Comparison of ENCODE assay signal across 29 cellular contexts in the genomic region with DNA sequence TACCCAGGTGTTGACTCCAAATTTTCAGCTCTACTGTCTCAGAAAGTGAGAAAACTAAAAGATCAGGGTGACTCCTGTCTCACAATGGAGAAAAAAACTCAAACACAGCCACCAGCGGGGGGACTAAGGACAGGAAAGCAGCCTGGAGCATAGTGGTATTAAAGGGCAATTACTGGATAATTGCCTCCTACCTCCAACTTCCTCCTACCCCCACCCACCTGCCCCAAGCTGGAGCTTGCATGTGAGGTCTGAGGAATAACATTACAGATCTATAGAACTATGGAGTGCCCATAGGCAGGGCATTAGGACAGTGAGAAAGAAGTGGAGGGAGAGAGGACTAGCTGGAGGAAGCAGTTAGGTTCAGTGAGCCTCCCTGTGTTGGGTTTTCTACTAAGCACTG. TPM values are rescaled to one million over a fixed set of nuclear protein-coding genes. Genes with fewer than 3 reads are reported as not detected.
DNase-seq lines count a peak whose midpoint lies in the region; ATAC-seq and TF ChIP-seq lines count a peak whose summit lies in the region.
"Had no signal": no experiment of that assay in that cellular context is flagged by ENCODE, and none has a peak within 500 bp of the region (broad histone marks: within the 10 kb centered on the region; RNA-seq: fewer than 3 reads in every experiment).

No MANE protein-coding gene starts in this region.

- no peaks in the 10 kb centered on the region for H3F3A ChIP-seq in Loucy (ENCODE audit: low read depth)

- CTCF ChIA-PET in OCI-LY7 (lab: Charles Lee; ENCODE audit: unreplicated experiment) = interaction anchor here (0.6 to 1.6 kb wide), 2 partner anchors 50 to 51 kb away, joined by 3 to 4 read pairs; partner anchors contain the start of gene MSL2

- H3K9me2 ChIP-seq in Loucy (replicated peaks; ENCODE audit: low read depth, low read length) = no peaks in the 10 kb centered on the region
- H3K9me2 ChIP-seq in OCI-LY7 (ENCODE audit: insufficient read depth, low read length) = no peaks in the 10 kb centered on the region

- H3K36me3 ChIP-seq in Loucy (ENCODE audit: insufficient read depth, low read length) (no peaks in the 10 kb centered on the region), OCI-LY7 (ENCODE audit: insufficient read depth, low read length) (no peaks in the 10 kb centered on the region)
- H3K36me3 ChIP-seq: colonic mucosa, heart left ventricle had no signal

- peaks cover 19% of the 10 kb centered on the region for H3K4me1 Mint-ChIP-seq in neural crest cell

- POLR2A ChIA-PET in OCI-LY7 (lab: Charles Lee) = interaction anchor here (0.6 to 6.6 kb wide), 3 partner anchors 9 to 92 kb away, joined by 4 to 73 read pairs (median 9); partner anchors contain the start of gene MSL2

- H3K27me3 ChIP-seq in Loucy (ENCODE audit: insufficient read depth, low read length, poor library complexity, severe bottlenecking) = no peaks in the 10 kb centered on the region
- H3K27me3 ChIP-seq: colonic mucosa, heart left ventricle had no signal

- ATAC-seq in left colon (no peak), HG03139 (IDR thresholded peaks at IDR 0.05; ENCODE audit: unreplicated experiment) (no peak), omental fat pad (ENCODE audit: low FRiP score) (no peak)
- ATAC-seq: effector memory CD8-positive, alpha-beta T cell; esophagus mucosa; HCT116; heart left ventricle; sciatic nerve; stimulated activated effector memory CD8-positive, alpha-beta T cell treated with anti-CD3 and anti-CD28 coated beads, Interleukin-12 subunit alpha, Interleukin-12 subunit beta, amount 100 ng/mL, for 72 hours had no signal

- H2AFZ ChIP-seq in Loucy (ENCODE audit: low read length) = peak overlapping the region; percentile 42
- H2AFZ ChIP-seq in OCI-LY7 (ENCODE audit: low read length) = peak overlapping the region; percentile 50

- TF ChIP-seq CTCF in Loucy (conservative IDR thresholded peaks at IDR 0.05; ENCODE audit: low read length) (no peak), OCI-LY7 (conservative IDR thresholded peaks at IDR 0.05; ENCODE audit: low read length) (no peak), neural crest cell (conservative IDR thresholded peaks at IDR 0.05) (no peak), omental fat pad (IDR thresholded peaks at IDR 0.05) (no peak)

- H3K4me2 ChIP-seq in Loucy (ENCODE audit: low read depth, low read length, poor library complexity, severe bottlenecking) (no peak overlapping the region), OCI-LY7 (ENCODE audit: low read length) (peak overlapping the region; percentile 17)

- intact Hi-C loops in OCI-LY7 (cut with micrococcal nuclease; ENCODE audit: unreplicated experiment) = loop anchor here (5.0 kb wide), 1 partner anchor 170 kb away; no protein-coding TSS in a partner anchor
- intact Hi-C loops in left colon (cut with DNase I, micrococcal nuclease) = no loop called here

- H3K27ac Mint-ChIP-seq in neural crest cell (ENCODE audit: unreplicated experiment) = no peak overlapping the region
- H3K27ac Mint-ChIP-seq: activated CD4-positive, alpha-beta memory T cell treated with anti-CD3 and anti-CD28 coated beads, Interleukin-2, amount 10 ng/mL, durations not matched to agents 7 days and 5 days; activated naive CD8-positive, alpha-beta T cell; activated T-helper 2 cell treated with anti-CD3 and anti-CD28 coated beads, Interferon-gamma antibody, Interleukin-2, Interleukin-4, amounts not matched to agents 10 μg/mL and 5 μg/mL and 100 μg/mL, durations not matched to agents 14 hours and 24 hours and 36 hours; CD4-positive, alpha-beta T cell; effector memory CD8-positive, alpha-beta T cell; T-helper 1 cell treated with Interleukin-12 subunit alpha and Interleukin-12 subunit beta and Interleukin-4 antibody, amounts not matched to agents 30 μg/mL and 1 μg/mL, for 36 hours had no signal

- H3K4me1 ChIP-seq in Loucy (ENCODE audit: insufficient read depth, low read length, poor library complexity, severe bottlenecking) (peaks cover 23% of the 10 kb centered on the region), OCI-LY7 (ENCODE audit: insufficient read depth, low read length, poor library complexity, severe bottlenecking) (peaks cover 69% of the 10 kb centered on the region)

- peaks cover 19% of the 10 kb centered on the region for H3K79me2 ChIP-seq in Loucy (ENCODE audit: insufficient read depth, low read length)
- H3K79me2 ChIP-seq in OCI-LY7 (ENCODE audit: insufficient read depth, low read depth, low read length) = peaks cover 17% of the 10 kb centered on the region; the same call in 1 of the 2 replicates

- no peaks in the 10 kb centered on the region for H3K9me3 ChIP-seq in Loucy (ENCODE audit: insufficient read depth, low read depth, low read length)
- no peaks in the 10 kb centered on the region for H3K9me3 ChIP-seq in OCI-LY7 (ENCODE audit: low read length)
- H3K9me3 ChIP-seq: colonic mucosa, heart left ventricle had no signal

- peak overlapping the region; percentile 18 for H3K9ac ChIP-seq in Loucy (ENCODE audit: low read depth, low read length, poor library complexity, severe bottlenecking)

- no peak overlapping the region for H3K4me3 ChIP-seq in Loucy (ENCODE audit: low read length, poor library complexity, severe bottlenecking)
- H3K4me3 ChIP-seq in OCI-LY7 (ENCODE audit: low read depth, low read length, poor library complexity, severe bottlenecking) = no peak overlapping the region
- H3K4me3 ChIP-seq: colonic mucosa, heart left ventricle, SK-N-MC had no signal

- no peaks in the 10 kb centered on the region for H3K36me3 Mint-ChIP-seq in neural crest cell (ENCODE audit: low read depth)
- H3K36me3 Mint-ChIP-seq: activated naive CD8-positive, alpha-beta T cell had no signal

- peak overlapping the region; percentile 17 for H3K4me3 Mint-ChIP-seq in neural crest cell
- H3K4me3 Mint-ChIP-seq: activated CD4-positive, alpha-beta memory T cell treated with anti-CD3 and anti-CD28 coated beads, Interleukin-2, amount 10 ng/mL, durations not matched to agents 7 days and 5 days; activated naive CD8-positive, alpha-beta T cell; CD4-positive, alpha-beta T cell; effector memory CD8-positive, alpha-beta T cell; stimulated activated effector memory CD8-positive, alpha-beta T cell treated with anti-CD3 and anti-CD28 coated beads, Interleukin-12 subunit alpha, Interleukin-12 subunit beta, amount 100 ng/mL, for 72 hours; T-helper 1 cell treated with Interleukin-12 subunit alpha and Interleukin-12 subunit beta and Interleukin-4 antibody, amounts not matched to agents 30 μg/mL and 1 μg/mL, for 36 hours had no signal

- H3K27ac ChIP-seq in OCI-LY7 (ENCODE audit: low read depth, low read length, poor library complexity, severe bottlenecking) = peak overlapping the region; percentile 83
- H3K27ac ChIP-seq: colonic mucosa, heart left ventricle, RWPE1, SK-N-MC had no signal

- BruUV-seq in OCI-LY7 (replicated peaks; lab: Mats Ljungman, UMichigan) = no TSS peak

- no peaks in the 10 kb centered on the region for H3K27me3 Mint-ChIP-seq in neural crest cell (ENCODE audit: low read depth)
- H3K27me3 Mint-ChIP-seq: activated CD4-positive, alpha-beta memory T cell treated with anti-CD3 and anti-CD28 coated beads, Interleukin-2, amount 10 ng/mL, durations not matched to agents 7 days and 5 days; activated naive CD8-positive, alpha-beta T cell; CD4-positive, alpha-beta T cell had no signal

- DNase-seq in NCI-H524 (lab: John Stamatoyannopoulos, UW) (peak; percentile 33 to 58), NCI-H524 treated with DMSO at 0.1 percent for 48 hours (lab: John Stamatoyannopoulos, UW) (no peak), OCI-LY7 (ENCODE audit: low spot score) (peak; percentile 21), neural crest cell (ENCODE audit: low read depth, low spot score) (no peak), left colon (no peak), omental fat pad (ENCODE audit: low spot score) (no peak)
- DNase-seq: activated CD4-positive, alpha-beta memory T cell treated with anti-CD3 and anti-CD28 coated beads, Interleukin-2, amount 10 ng/mL, durations not matched to agents 7 days and 5 days; activated CD4-positive, alpha-beta T cell treated with anti-CD3 and anti-CD28 coated beads for 1 hour; anterior cingulate cortex; CD4-positive, alpha-beta T cell; colonic mucosa; effector memory CD8-positive, alpha-beta T cell; foreskin fibroblast; heart left ventricle; NCI-H1092 treated with DMSO at 0.1 percent for 48 hours; NCI-H510A; stimulated activated CD4-positive, alpha-beta T cell treated with anti-CD3 and anti-CD28 coated beads, Interleukin-4, amount 100 ng/mL, for 24 hours; trophoblast cell had no signal

- H4K20me1 ChIP-seq in Loucy (ENCODE audit: insufficient read depth, low read length, poor library complexity, severe bottlenecking) = no peaks in the 10 kb centered on the region
- H4K20me1 ChIP-seq in OCI-LY7 (ENCODE audit: insufficient read depth, low read length) = no peaks in the 10 kb centered on the region

- H3K9me3 Mint-ChIP-seq in neural crest cell = no peaks in the 10 kb centered on the region
- H3K9me3 Mint-ChIP-seq: activated CD4-positive, alpha-beta memory T cell treated with anti-CD3 and anti-CD28 coated beads, Interleukin-2, amount 10 ng/mL, durations not matched to agents 7 days and 5 days; activated T-helper 2 cell treated with anti-CD3 and anti-CD28 coated beads, Interferon-gamma antibody, Interleukin-2, Interleukin-4, amounts not matched to agents 10 μg/mL and 5 μg/mL and 100 μg/mL, durations not matched to agents 14 hours and 24 hours and 36 hours; CD4-positive, alpha-beta T cell; effector memory CD8-positive, alpha-beta T cell; stimulated activated effector memory CD8-positive, alpha-beta T cell treated with anti-CD3 and anti-CD28 coated beads, Interleukin-12 subunit alpha, Interleukin-12 subunit beta, amount 100 ng/mL, for 72 hours; T-helper 1 cell treated with Interleukin-12 subunit alpha and Interleukin-12 subunit beta and Interleukin-4 antibody, amounts not matched to agents 30 μg/mL and 1 μg/mL, for 36 hours had no signal

RNA-seq across cellular contexts. Expression of gene PCCB, which starts 2.7 kb away (rescaled TPM):
- 38.3 and 39.7 TPM in 2 replicates for total RNA-seq in OCI-LY7 (2014; rRNA removed; shearing (Covaris generic))
- 51.5 and 64.1 TPM in 2 replicates for total RNA-seq in OCI-LY7 (2022)
- 49.0 and 50.7 TPM in 2 replicates for total RNA-seq in neural crest cell
- 10 to 100 TPM; 53.0 to 59.1 TPM for total RNA-seq in left colon
- 10 to 100 TPM; 22.2 to 37.9 (median 29.0) TPM for total RNA-seq in omental fat pad

RNA-seq across cellular contexts. Expression of gene MSL2, which starts 51.3 kb away (rescaled TPM):
- total RNA-seq in OCI-LY7 (2014; rRNA removed; shearing (Covaris generic)) = 24.9 and 27.1 TPM in 2 replicates
- total RNA-seq in OCI-LY7 (2022) = 55.2 and 55.6 TPM in 2 replicates
- 47.4 and 50.5 TPM in 2 replicates for total RNA-seq in neural crest cell
- total RNA-seq in left colon = 10 to 100 TPM; 22.6 to 24.5 TPM
- 10 to 100 TPM; 17.7 to 35.3 (median 30.0) TPM for total RNA-seq in omental fat pad

Comparison
In these comparisons a context has a peak if more than half of its experiments do, and no peak if none do; other contexts are left out.
1. DNase-seq: peak in NCI-H524 (2 of 2) and OCI-LY7 (single experiment); none in NCI-H524 treated with DMSO at 0.1 percent for 48 hours (single experiment), neural crest cell (single experiment), left colon (0 of 2) and omental fat pad (single experiment).